ENCODE assay signal across 38 cellular contexts in genomic region chr17:58227733-58228132, GRCh38. TPM values are rescaled to one million over a fixed set of nuclear protein-coding genes. Genes with fewer than 3 reads are reported as not detected.
"Had no signal": no experiment of that assay in that cellular context is flagged by ENCODE, and none has a peak within 500 bp of the region (broad histone marks: within the 10 kb centered on the region; RNA-seq: fewer than 3 reads in every experiment).

No MANE protein-coding gene starts in this region.

- H3K4me1 ChIP-seq: ascending aorta, breast epithelium, colonic mucosa, esophagus squamous epithelium, gastroesophageal sphincter had no signal

- FAIRE-seq: endometrium, endothelial cell of umbilical vein had no signal

- H3K4me3 Mint-ChIP-seq: activated CD4-positive, alpha-beta memory T cell treated with anti-CD3 and anti-CD28 coated beads for 36 hours; activated CD4-positive, alpha-beta T cell treated with anti-CD3 and anti-CD28 coated beads for 36 hours; activated CD4-positive, alpha-beta T cell treated with anti-CD3 and anti-CD28 coated beads, Interleukin-2, amount 10 ng/mL, durations not matched to agents 24 days and 14 days; activated CD8-positive, alpha-beta memory T cell treated with anti-CD3 and anti-CD28 coated beads, Interleukin-2, amount 10 ng/mL, durations not matched to agents 7 days and 5 days; activated CD8-positive, alpha-beta T cell treated with anti-CD3 and anti-CD28 coated beads, Interleukin-2, amount 10 ng/mL, durations not matched to agents 7 days and 5 days; activated naive CD4-positive, alpha-beta T cell treated with anti-CD3 and anti-CD28 coated beads for 36 hours; activated naive CD4-positive, alpha-beta T cell treated with anti-CD3 and anti-CD28 coated beads, Interleukin-2, amount 50 U/mL, for 24 hours; activated naive CD8-positive, alpha-beta T cell treated with anti-CD3 and anti-CD28 coated beads, Interleukin-2, amount 10 ng/mL, durations not matched to agents 7 days and 5 days; activated T-helper 1 cell treated with anti-CD3 and anti-CD28 coated beads, Interleukin-12 subunit alpha, Interleukin-12 subunit beta, Interleukin-2, Interleukin-4 antibody, amounts not matched to agents 30 ng/mL and 10 ng/mL and 1 ng/mL, durations not matched to agents 14 hours and 24 hours and 36 hours; brain had no signal

- DNase-seq: activated CD4-positive, alpha-beta memory T cell treated with anti-CD3 and anti-CD28 coated beads for 36 hours; activated CD4-positive, alpha-beta T cell treated with anti-CD3 and anti-CD28 coated beads for 36 hours; activated CD4-positive, alpha-beta T cell treated with anti-CD3 and anti-CD28 coated beads, Interleukin-2, amount 10 ng/mL, durations not matched to agents 24 days and 14 days; activated CD4-positive, CD25-positive, alpha-beta regulatory T cell; activated CD4-positive, CD25-positive, alpha-beta regulatory T cell treated with anti-CD3 and anti-CD28 coated beads, Interleukin-2, amount 50 U/mL, for 72 hours; activated CD8-positive, alpha-beta memory T cell treated with anti-CD3 and anti-CD28 coated beads, Interleukin-2, amount 10 ng/mL, durations not matched to agents 7 days and 5 days; activated CD8-positive, alpha-beta memory T cell treated with anti-CD3 and anti-CD28 coated beads, Interleukin-2, amount 50 U/mL, for 4 hours; activated CD8-positive, alpha-beta T cell treated with anti-CD3 and anti-CD28 coated beads, Interleukin-2, amount 10 ng/mL, durations not matched to agents 7 days and 5 days; activated effector memory CD4-positive, alpha-beta T cell treated with anti-CD3 and anti-CD28 coated beads, Interleukin-2, amount 50 U/mL, for 16 hours; activated naive CD4-positive, alpha-beta T cell treated with anti-CD3 and anti-CD28 coated beads for 36 hours; activated naive CD8-positive, alpha-beta T cell treated with anti-CD3 and anti-CD28 coated beads, Interleukin-2, amount 10 ng/mL, durations not matched to agents 7 days and 5 days; activated T-cell treated with anti-CD3 and anti-CD28 coated beads, Interleukin-2, amount 50 U/mL, for 1 hour; activated T-cell treated with anti-CD3 and anti-CD28 coated beads, Interleukin-2, amount 50 U/mL, for 48 hours; central memory CD4-positive, alpha-beta T cell; cerebellar nuclear complex; colonic mucosa; effector CD8-positive, alpha-beta T cell; esophagus squamous epithelium; foreskin melanocyte; T-helper 2 cell had no signal

- H3K27ac Mint-ChIP-seq: activated CD4-positive, alpha-beta memory T cell treated with anti-CD3 and anti-CD28 coated beads for 36 hours; activated CD4-positive, alpha-beta T cell treated with anti-CD3 and anti-CD28 coated beads for 36 hours; activated CD4-positive, alpha-beta T cell treated with anti-CD3 and anti-CD28 coated beads, Interleukin-2, amount 10 ng/mL, durations not matched to agents 24 days and 14 days; activated CD8-positive, alpha-beta memory T cell treated with anti-CD3 and anti-CD28 coated beads, Interleukin-2, amount 10 ng/mL, durations not matched to agents 7 days and 5 days; activated CD8-positive, alpha-beta T cell treated with anti-CD3 and anti-CD28 coated beads, Interleukin-2, amount 10 ng/mL, durations not matched to agents 7 days and 5 days; activated naive CD4-positive, alpha-beta T cell treated with anti-CD3 and anti-CD28 coated beads, Interleukin-2, amount 50 U/mL, for 24 hours; activated naive CD8-positive, alpha-beta T cell treated with anti-CD3 and anti-CD28 coated beads, Interleukin-2, amount 10 ng/mL, durations not matched to agents 7 days and 5 days; activated T-helper 1 cell treated with anti-CD3 and anti-CD28 coated beads, Interleukin-12 subunit alpha, Interleukin-12 subunit beta, Interleukin-2, Interleukin-4 antibody, amounts not matched to agents 30 ng/mL and 10 ng/mL and 1 ng/mL, durations not matched to agents 14 hours and 24 hours and 36 hours; activated T-helper 2 cell treated with anti-CD3 and anti-CD28 coated beads, Interferon-gamma antibody, Interleukin-2, Interleukin-4, amounts not matched to agents 10 μg/mL and 5 μg/mL and 100 μg/mL, durations not matched to agents 14 hours and 24 hours and 36 hours; brain had no signal

- H3K27ac ChIP-seq: ascending aorta, breast epithelium, cardiac muscle cell, colonic mucosa, epithelial cell of prostate, esophagus squamous epithelium, gastroesophageal sphincter had no signal

- H3K36me3 ChIP-seq: ascending aorta, breast epithelium, cardiac muscle cell, colonic mucosa, esophagus squamous epithelium, gastroesophageal sphincter had no signal

- H3K4me3 ChIP-seq: ascending aorta, breast epithelium, cardiac muscle cell, colonic mucosa, esophagus squamous epithelium, gastroesophageal sphincter had no signal

- H3K36me3 Mint-ChIP-seq: activated CD4-positive, alpha-beta memory T cell treated with anti-CD3 and anti-CD28 coated beads for 36 hours; activated CD8-positive, alpha-beta memory T cell treated with anti-CD3 and anti-CD28 coated beads, Interleukin-2, amount 10 ng/mL, durations not matched to agents 7 days and 5 days; activated naive CD4-positive, alpha-beta T cell treated with anti-CD3 and anti-CD28 coated beads, Interleukin-2, amount 50 U/mL, for 24 hours; activated naive CD8-positive, alpha-beta T cell treated with anti-CD3 and anti-CD28 coated beads, Interleukin-2, amount 10 ng/mL, durations not matched to agents 7 days and 5 days; brain had no signal

- H3K9me3 ChIP-seq: ascending aorta, breast epithelium, colonic mucosa, esophagus squamous epithelium, gastroesophageal sphincter had no signal

- H3K27me3 ChIP-seq: ascending aorta, colonic mucosa had no signal

- ATAC-seq: activated CD4-positive, alpha-beta T cell treated with anti-CD3 and anti-CD28 coated beads for 36 hours; activated CD8-positive, alpha-beta memory T cell treated with anti-CD3 and anti-CD28 coated beads, Interleukin-2, amount 10 ng/mL, durations not matched to agents 7 days and 5 days; activated CD8-positive, alpha-beta T cell treated with anti-CD3 and anti-CD28 coated beads, Interleukin-2, amount 10 ng/mL, durations not matched to agents 7 days and 5 days; gastroesophageal sphincter had no signal

- H3K9me3 Mint-ChIP-seq: activated CD4-positive, alpha-beta memory T cell treated with anti-CD3 and anti-CD28 coated beads for 36 hours; activated CD4-positive, alpha-beta T cell treated with anti-CD3 and anti-CD28 coated beads, Interleukin-2, amount 10 ng/mL, durations not matched to agents 24 days and 14 days; activated naive CD4-positive, alpha-beta T cell treated with anti-CD3 and anti-CD28 coated beads for 36 hours; activated naive CD4-positive, alpha-beta T cell treated with anti-CD3 and anti-CD28 coated beads, Interleukin-2, amount 50 U/mL, for 24 hours; activated naive CD8-positive, alpha-beta T cell treated with anti-CD3 and anti-CD28 coated beads, Interleukin-2, amount 10 ng/mL, durations not matched to agents 7 days and 5 days; activated T-helper 1 cell treated with anti-CD3 and anti-CD28 coated beads, Interleukin-12 subunit alpha, Interleukin-12 subunit beta, Interleukin-2, Interleukin-4 antibody, amounts not matched to agents 30 ng/mL and 10 ng/mL and 1 ng/mL, durations not matched to agents 14 hours and 24 hours and 36 hours; activated T-helper 2 cell treated with anti-CD3 and anti-CD28 coated beads, Interferon-gamma antibody, Interleukin-2, Interleukin-4, amounts not matched to agents 10 μg/mL and 5 μg/mL and 100 μg/mL, durations not matched to agents 14 hours and 24 hours and 36 hours had no signal

RNA-seq across cellular contexts. Expression of gene LPO, which starts 10.7 kb away (rescaled TPM):
- total RNA-seq: activated CD4-positive, alpha-beta memory T cell treated with anti-CD3 and anti-CD28 coated beads for 36 hours; activated CD4-positive, alpha-beta T cell treated with anti-CD3 and anti-CD28 coated beads, Interleukin-2, amount 10 ng/mL, durations not matched to agents 24 days and 14 days; activated CD8-positive, alpha-beta memory T cell treated with anti-CD3 and anti-CD28 coated beads for 36 hours; activated CD8-positive, alpha-beta memory T cell treated with anti-CD3 and anti-CD28 coated beads, Interleukin-2, amount 10 ng/mL, durations not matched to agents 7 days and 5 days; activated CD8-positive, alpha-beta T cell treated with anti-CD3 and anti-CD28 coated beads, Interleukin-2, amount 10 ng/mL, durations not matched to agents 7 days and 5 days; activated naive CD4-positive, alpha-beta T cell treated with anti-CD3 and anti-CD28 coated beads for 36 hours; activated naive CD8-positive, alpha-beta T cell treated with anti-CD3 and anti-CD28 coated beads, Interleukin-2, amount 10 ng/mL, durations not matched to agents 7 days and 5 days; activated T-helper 1 cell treated with anti-CD3 and anti-CD28 coated beads, Interleukin-12 subunit alpha, Interleukin-12 subunit beta, Interleukin-2, Interleukin-4 antibody, amounts not matched to agents 30 ng/mL and 10 ng/mL and 1 ng/mL, durations not matched to agents 14 hours and 24 hours and 36 hours; activated T-helper 2 cell treated with anti-CD3 and anti-CD28 coated beads, Interferon-gamma antibody, Interleukin-2, Interleukin-4, amounts not matched to agents 10 μg/mL and 5 μg/mL and 100 μg/mL, durations not matched to agents 14 hours and 24 hours and 36 hours; ascending aorta; cardiac muscle cell; colonic mucosa; dermis microvascular lymphatic vessel endothelial cell; endothelial cell of umbilical vein; fibroblast of lung; fibroblast of villous mesenchyme; glomerular endothelial cell; T-helper 1 cell treated with Interleukin-12 subunit alpha and Interleukin-12 subunit beta and Interleukin-4 antibody, amounts not matched to agents 30 ng/mL and 1 ng/mL, for 36 hours had no signal
- polyA plus RNA-seq: cardiac muscle cell, endothelial cell of umbilical vein, esophagus, fibroblast of lung had no signal

RNA-seq across cellular contexts. Expression of gene EPX, which starts 35.2 kb away (rescaled TPM):
- total RNA-seq: activated CD4-positive, alpha-beta memory T cell treated with anti-CD3 and anti-CD28 coated beads for 36 hours; activated CD4-positive, alpha-beta T cell treated with anti-CD3 and anti-CD28 coated beads for 36 hours; activated CD4-positive, alpha-beta T cell treated with anti-CD3 and anti-CD28 coated beads, Interleukin-2, amount 10 ng/mL, durations not matched to agents 24 days and 14 days; activated CD8-positive, alpha-beta memory T cell treated with anti-CD3 and anti-CD28 coated beads for 36 hours; activated CD8-positive, alpha-beta memory T cell treated with anti-CD3 and anti-CD28 coated beads, Interleukin-2, amount 10 ng/mL, durations not matched to agents 7 days and 5 days; activated CD8-positive, alpha-beta T cell treated with anti-CD3 and anti-CD28 coated beads, Interleukin-2, amount 10 ng/mL, durations not matched to agents 7 days and 5 days; activated naive CD4-positive, alpha-beta T cell treated with anti-CD3 and anti-CD28 coated beads for 36 hours; activated naive CD8-positive, alpha-beta T cell treated with anti-CD3 and anti-CD28 coated beads, Interleukin-2, amount 10 ng/mL, durations not matched to agents 7 days and 5 days; activated T-helper 1 cell treated with anti-CD3 and anti-CD28 coated beads, Interleukin-12 subunit alpha, Interleukin-12 subunit beta, Interleukin-2, Interleukin-4 antibody, amounts not matched to agents 30 ng/mL and 10 ng/mL and 1 ng/mL, durations not matched to agents 14 hours and 24 hours and 36 hours; activated T-helper 2 cell treated with anti-CD3 and anti-CD28 coated beads, Interferon-gamma antibody, Interleukin-2, Interleukin-4, amounts not matched to agents 10 μg/mL and 5 μg/mL and 100 μg/mL, durations not matched to agents 14 hours and 24 hours and 36 hours; ascending aorta; breast epithelium; cardiac muscle cell; colonic mucosa; dermis microvascular lymphatic vessel endothelial cell; endothelial cell of umbilical vein; esophagus squamous epithelium; fibroblast of lung; fibroblast of villous mesenchyme; gastroesophageal sphincter; glomerular endothelial cell; T-helper 1 cell treated with Interleukin-12 subunit alpha and Interleukin-12 subunit beta and Interleukin-4 antibody, amounts not matched to agents 30 ng/mL and 1 ng/mL, for 36 hours had no signal
- polyA plus RNA-seq: cardiac muscle cell, endothelial cell of umbilical vein, esophagus, fibroblast of lung had no signal

RNA-seq across cellular contexts. Expression of gene MPO, which starts 53.0 kb away (rescaled TPM):
- total RNA-seq: activated CD4-positive, alpha-beta T cell treated with anti-CD3 and anti-CD28 coated beads, Interleukin-2, amount 10 ng/mL, durations not matched to agents 24 days and 14 days; activated CD8-positive, alpha-beta memory T cell treated with anti-CD3 and anti-CD28 coated beads for 36 hours; activated CD8-positive, alpha-beta T cell treated with anti-CD3 and anti-CD28 coated beads, Interleukin-2, amount 10 ng/mL, durations not matched to agents 7 days and 5 days; activated naive CD4-positive, alpha-beta T cell treated with anti-CD3 and anti-CD28 coated beads for 36 hours; activated naive CD8-positive, alpha-beta T cell treated with anti-CD3 and anti-CD28 coated beads, Interleukin-2, amount 10 ng/mL, durations not matched to agents 7 days and 5 days; activated T-helper 1 cell treated with anti-CD3 and anti-CD28 coated beads, Interleukin-12 subunit alpha, Interleukin-12 subunit beta, Interleukin-2, Interleukin-4 antibody, amounts not matched to agents 30 ng/mL and 10 ng/mL and 1 ng/mL, durations not matched to agents 14 hours and 24 hours and 36 hours; activated T-helper 2 cell treated with anti-CD3 and anti-CD28 coated beads, Interferon-gamma antibody, Interleukin-2, Interleukin-4, amounts not matched to agents 10 μg/mL and 5 μg/mL and 100 μg/mL, durations not matched to agents 14 hours and 24 hours and 36 hours; cardiac muscle cell; colonic mucosa; dermis microvascular lymphatic vessel endothelial cell; endothelial cell of umbilical vein; esophagus squamous epithelium; fibroblast of lung; fibroblast of villous mesenchyme had no signal
- polyA plus RNA-seq: cardiac muscle cell, endothelial cell of umbilical vein had no signal
